Comparison of ENCODE assay signal across 6 cellular contexts in the genomic region with DNA sequence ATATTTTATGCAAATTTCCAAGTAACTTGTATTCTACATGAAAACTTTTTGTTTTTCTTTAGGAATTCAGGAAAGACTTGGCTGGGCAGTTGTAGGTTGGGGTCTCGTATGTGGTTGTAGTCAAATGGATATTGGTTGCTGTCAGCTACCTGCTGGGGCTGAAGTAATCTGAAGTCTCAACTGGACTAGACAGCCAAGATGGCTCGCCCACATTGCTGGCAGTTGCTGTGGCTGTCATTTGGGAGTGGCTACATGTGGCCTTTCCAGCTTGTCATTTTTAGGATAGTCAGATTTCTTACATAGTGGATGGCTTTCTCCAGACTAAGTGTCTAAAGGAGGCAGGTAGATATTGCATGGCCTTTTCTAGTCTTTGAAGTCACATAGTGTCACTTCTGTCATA.
"Had no signal": no experiment of that assay in that cellular context is flagged by ENCODE, and none has a peak within 500 bp of the region (broad histone marks: within the 10 kb centered on the region; RNA-seq: fewer than 3 reads in every experiment).

No MANE protein-coding gene starts in this region.

- H3K36me3 ChIP-seq: MG63, SJSA1 had no signal

- H3K9me3 ChIP-seq: MG63, SJSA1 had no signal

- H3K27ac ChIP-seq: SJSA1, SK-N-MC had no signal

- H3K27me3 ChIP-seq: MG63, SJSA1 had no signal

- H3K4me3 ChIP-seq: MG63, SJSA1, SK-N-MC had no signal

- DNase-seq: KG1, MG63, Right ventricle myocardium superior, SIG-M5 had no signal
